1 cellular context compared by ENCODE assay signal in the genomic region with DNA sequence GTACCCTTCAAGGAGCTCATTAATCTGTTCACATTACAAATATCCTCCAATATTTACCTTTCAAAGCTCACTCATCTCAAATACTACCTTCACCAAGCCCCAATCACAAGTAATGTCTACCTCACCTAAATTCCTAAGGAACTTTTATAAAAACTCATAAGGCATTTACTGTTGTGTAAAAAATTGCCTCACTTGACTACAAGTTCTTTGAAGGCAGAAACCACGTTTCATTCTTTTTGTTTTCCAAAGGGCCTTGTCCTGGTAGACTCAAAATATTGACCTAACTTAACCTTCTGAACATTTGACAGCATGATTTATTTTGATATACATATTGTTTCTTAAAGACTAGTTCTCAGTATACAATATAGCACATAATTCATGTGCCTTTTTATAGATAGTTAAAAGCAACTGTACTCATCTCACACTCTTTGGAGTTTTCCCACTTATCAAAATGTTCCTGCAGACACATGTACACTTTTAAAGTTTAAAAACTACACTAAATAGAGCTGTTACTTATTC.
TF ChIP-seq lines count a peak whose summit lies in the region.

No MANE protein-coding gene starts in this region.

TF ChIP-seq in SK-N-SH, 30 proteins besides CTCF, POLR2A, EP300 and RAD21 (continued from another document):
- TF ChIP-seq, protein P1, sequence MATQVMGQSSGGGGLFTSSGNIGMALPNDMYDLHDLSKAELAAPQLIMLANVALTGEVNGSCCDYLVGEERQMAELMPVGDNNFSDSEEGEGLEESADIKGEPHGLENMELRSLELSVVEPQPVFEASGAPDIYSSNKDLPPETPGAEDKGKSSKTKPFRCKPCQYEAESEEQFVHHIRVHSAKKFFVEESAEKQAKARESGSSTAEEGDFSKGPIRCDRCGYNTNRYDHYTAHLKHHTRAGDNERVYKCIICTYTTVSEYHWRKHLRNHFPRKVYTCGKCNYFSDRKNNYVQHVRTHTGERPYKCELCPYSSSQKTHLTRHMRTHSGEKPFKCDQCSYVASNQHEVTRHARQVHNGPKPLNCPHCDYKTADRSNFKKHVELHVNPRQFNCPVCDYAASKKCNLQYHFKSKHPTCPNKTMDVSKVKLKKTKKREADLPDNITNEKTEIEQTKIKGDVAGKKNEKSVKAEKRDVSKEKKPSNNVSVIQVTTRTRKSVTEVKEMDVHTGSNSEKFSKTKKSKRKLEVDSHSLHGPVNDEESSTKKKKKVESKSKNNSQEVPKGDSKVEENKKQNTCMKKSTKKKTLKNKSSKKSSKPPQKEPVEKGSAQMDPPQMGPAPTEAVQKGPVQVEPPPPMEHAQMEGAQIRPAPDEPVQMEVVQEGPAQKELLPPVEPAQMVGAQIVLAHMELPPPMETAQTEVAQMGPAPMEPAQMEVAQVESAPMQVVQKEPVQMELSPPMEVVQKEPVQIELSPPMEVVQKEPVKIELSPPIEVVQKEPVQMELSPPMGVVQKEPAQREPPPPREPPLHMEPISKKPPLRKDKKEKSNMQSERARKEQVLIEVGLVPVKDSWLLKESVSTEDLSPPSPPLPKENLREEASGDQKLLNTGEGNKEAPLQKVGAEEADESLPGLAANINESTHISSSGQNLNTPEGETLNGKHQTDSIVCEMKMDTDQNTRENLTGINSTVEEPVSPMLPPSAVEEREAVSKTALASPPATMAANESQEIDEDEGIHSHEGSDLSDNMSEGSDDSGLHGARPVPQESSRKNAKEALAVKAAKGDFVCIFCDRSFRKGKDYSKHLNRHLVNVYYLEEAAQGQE (IDR thresholded peaks at IDR 0.05; ENCODE audit: low read depth, low read length), result no peak
- TF ChIP-seq SIN3A (IDR thresholded peaks at IDR 0.05; ENCODE audit: borderline replicate concordance, low read depth, low read length) (no peak), GATA2 (CRISPR knock-in tag; IDR thresholded peaks at IDR 0.05) (no peak)
